Comparison of ENCODE assay signal across 3 cellular contexts in the genomic region with DNA sequence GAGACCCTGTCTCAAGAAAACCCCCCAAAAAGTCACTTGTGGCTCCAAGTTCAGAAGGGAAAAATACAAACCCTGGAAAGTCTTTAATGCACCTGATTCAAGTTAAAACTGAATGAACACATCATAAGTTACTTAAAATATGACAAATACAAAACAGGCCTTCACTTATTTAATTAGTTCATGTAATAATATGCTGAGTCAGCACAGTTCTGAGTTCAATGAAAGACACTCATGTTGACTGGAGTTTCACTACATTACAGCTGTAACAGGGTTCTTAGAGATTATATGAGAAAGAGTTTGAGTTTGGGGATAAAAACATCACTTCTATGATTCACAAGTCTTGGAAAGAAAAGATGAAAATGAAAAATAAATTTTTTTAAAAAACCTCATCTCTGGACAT.
TF ChIP-seq lines count a peak whose summit lies in the region.

No MANE protein-coding gene starts in this region.

TF ChIP-seq in A549, 52 proteins besides CTCF, POLR2A, EP300 and RAD21:
- TF ChIP-seq TFCP2L1 (CRISPR knock-in tag; IDR thresholded peaks at IDR 0.05) (no peak), HDAC2 (IDR thresholded peaks at IDR 0.05) (no peak), MAFK (IDR thresholded peaks at IDR 0.05; ENCODE audit: partially characterized antibody) (peak; percentile 99), KDM1A (IDR thresholded peaks at IDR 0.05; ENCODE audit: low read depth) (no peak)

TF ChIP-seq in K562, 482 proteins besides CTCF, POLR2A, EP300 and RAD21:
- TF ChIP-seq ZNF224 (CRISPR knock-in tag; IDR thresholded peaks at IDR 0.05) = no peak
- TF ChIP-seq ZNF316 (IDR thresholded peaks at IDR 0.05) = peak; percentile 99
- TF ChIP-seq ZNF668 (CRISPR knock-in tag; IDR thresholded peaks at IDR 0.05) = no peak
- no peak for TF ChIP-seq ZNF12 (CRISPR knock-in tag; IDR thresholded peaks at IDR 0.05)
- no peak for TF ChIP-seq GTF2E2 (tag; IDR thresholded peaks at IDR 0.05)
- no peak for TF ChIP-seq ZNF124 (CRISPR knock-in tag; IDR thresholded peaks at IDR 0.05)
- TF ChIP-seq NFE2 (IDR thresholded peaks at IDR 0.05; ENCODE audit: low read depth) = peak; percentile 48
- TF ChIP-seq, protein P1, sequence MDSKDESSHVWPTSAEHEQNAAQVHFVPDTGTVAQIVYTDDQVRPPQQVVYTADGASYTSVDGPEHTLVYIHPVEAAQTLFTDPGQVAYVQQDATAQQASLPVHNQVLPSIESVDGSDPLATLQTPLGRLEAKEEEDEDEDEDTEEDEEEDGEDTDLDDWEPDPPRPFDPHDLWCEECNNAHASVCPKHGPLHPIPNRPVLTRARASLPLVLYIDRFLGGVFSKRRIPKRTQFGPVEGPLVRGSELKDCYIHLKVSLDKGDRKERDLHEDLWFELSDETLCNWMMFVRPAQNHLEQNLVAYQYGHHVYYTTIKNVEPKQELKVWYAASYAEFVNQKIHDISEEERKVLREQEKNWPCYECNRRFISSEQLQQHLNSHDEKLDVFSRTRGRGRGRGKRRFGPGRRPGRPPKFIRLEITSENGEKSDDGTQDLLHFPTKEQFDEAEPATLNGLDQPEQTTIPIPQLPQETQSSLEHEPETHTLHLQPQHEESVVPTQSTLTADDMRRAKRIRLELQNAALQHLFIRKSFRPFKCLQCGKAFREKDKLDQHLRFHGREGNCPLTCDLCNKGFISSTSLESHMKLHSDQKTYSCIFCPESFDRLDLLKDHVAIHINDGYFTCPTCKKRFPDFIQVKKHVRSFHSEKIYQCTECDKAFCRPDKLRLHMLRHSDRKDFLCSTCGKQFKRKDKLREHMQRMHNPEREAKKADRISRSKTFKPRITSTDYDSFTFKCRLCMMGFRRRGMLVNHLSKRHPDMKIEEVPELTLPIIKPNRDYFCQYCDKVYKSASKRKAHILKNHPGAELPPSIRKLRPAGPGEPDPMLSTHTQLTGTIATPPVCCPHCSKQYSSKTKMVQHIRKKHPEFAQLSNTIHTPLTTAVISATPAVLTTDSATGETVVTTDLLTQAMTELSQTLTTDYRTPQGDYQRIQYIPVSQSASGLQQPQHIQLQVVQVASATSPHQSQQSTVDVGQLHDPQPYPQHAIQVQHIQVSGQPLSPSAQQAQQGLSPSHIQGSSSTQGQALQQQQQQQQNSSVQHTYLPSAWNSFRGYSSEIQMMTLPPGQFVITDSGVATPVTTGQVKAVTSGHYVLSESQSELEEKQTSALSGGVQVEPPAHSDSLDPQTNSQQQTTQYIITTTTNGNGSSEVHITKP (IDR thresholded peaks at IDR 0.05; ENCODE audit: partially characterized antibody) = no peak
- TF ChIP-seq MAFF (IDR thresholded peaks at IDR 0.05; ENCODE audit: low read length) = peak; percentile 100
- TF ChIP-seq MAFG (tag; conservative IDR thresholded peaks at IDR 0.05) = peak; percentile 98
- TF ChIP-seq ETV6 (IDR thresholded peaks at IDR 0.05; ENCODE audit: borderline replicate concordance in 1 of 2, low read depth in 2 of 2, low read length in 1 of 2) = no peak
- TF ChIP-seq ETV6 (CRISPR knock-in tag; IDR thresholded peaks at IDR 0.05; ENCODE audit: borderline replicate concordance) = no peak
- no peak for TF ChIP-seq HDAC6 (IDR thresholded peaks at IDR 0.05; ENCODE audit: low read depth, low read length)
- peak; percentile 100 for TF ChIP-seq MAFK (IDR thresholded peaks at IDR 0.05; ENCODE audit: low read length)
- TF ChIP-seq ZNF133 (CRISPR knock-in tag; IDR thresholded peaks at IDR 0.05) = no peak
- TF ChIP-seq CC2D1A (IDR thresholded peaks at IDR 0.05) = no peak
- no peak for TF ChIP-seq TCF3 (CRISPR knock-in tag; IDR thresholded peaks at IDR 0.05)
- TF ChIP-seq MXI1 (IDR thresholded peaks at IDR 0.05; ENCODE audit: low read depth, low read length) = no peak
- peak; percentile 98 for TF ChIP-seq C11orf30 (IDR thresholded peaks at IDR 0.05; ENCODE audit: low read depth)
- no peak for TF ChIP-seq MTA3 (IDR thresholded peaks at IDR 0.05; ENCODE audit: borderline replicate concordance)
- no peak for TF ChIP-seq LCOR (CRISPR knock-in tag; IDR thresholded peaks at IDR 0.05)
- TF ChIP-seq, protein P2, sequence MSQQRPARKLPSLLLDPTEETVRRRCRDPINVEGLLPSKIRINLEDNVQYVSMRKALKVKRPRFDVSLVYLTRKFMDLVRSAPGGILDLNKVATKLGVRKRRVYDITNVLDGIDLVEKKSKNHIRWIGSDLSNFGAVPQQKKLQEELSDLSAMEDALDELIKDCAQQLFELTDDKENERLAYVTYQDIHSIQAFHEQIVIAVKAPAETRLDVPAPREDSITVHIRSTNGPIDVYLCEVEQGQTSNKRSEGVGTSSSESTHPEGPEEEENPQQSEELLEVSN (IDR thresholded peaks at IDR 0.05; ENCODE audit: borderline replicate concordance in 1 of 2, extremely low read depth in 1 of 2, insufficient read depth in 1 of 2, insufficient read length in 1 of 2, low read depth in 1 of 2, low read length in 1 of 2, poor library complexity in 1 of 2, severe bottlenecking in 1 of 2) = no peak
- no peak for TF ChIP-seq MAX (CRISPR knock-in tag; IDR thresholded peaks at IDR 0.05)

TF ChIP-seq in H1, 55 proteins besides CTCF, POLR2A, EP300 and RAD21:
- TF ChIP-seq SRF (IDR thresholded peaks at IDR 0.05; ENCODE audit: low read depth, low read length) = no peak
- peak; percentile 100 for TF ChIP-seq MAFK (IDR thresholded peaks at IDR 0.05; ENCODE audit: low read depth, low read length)
- no peak for TF ChIP-seq RBBP5 (IDR thresholded peaks at IDR 0.05; ENCODE audit: borderline replicate concordance, low read depth, low read length)
